Comparison of ENCODE assay signal across 9 cellular contexts in the genomic region with DNA sequence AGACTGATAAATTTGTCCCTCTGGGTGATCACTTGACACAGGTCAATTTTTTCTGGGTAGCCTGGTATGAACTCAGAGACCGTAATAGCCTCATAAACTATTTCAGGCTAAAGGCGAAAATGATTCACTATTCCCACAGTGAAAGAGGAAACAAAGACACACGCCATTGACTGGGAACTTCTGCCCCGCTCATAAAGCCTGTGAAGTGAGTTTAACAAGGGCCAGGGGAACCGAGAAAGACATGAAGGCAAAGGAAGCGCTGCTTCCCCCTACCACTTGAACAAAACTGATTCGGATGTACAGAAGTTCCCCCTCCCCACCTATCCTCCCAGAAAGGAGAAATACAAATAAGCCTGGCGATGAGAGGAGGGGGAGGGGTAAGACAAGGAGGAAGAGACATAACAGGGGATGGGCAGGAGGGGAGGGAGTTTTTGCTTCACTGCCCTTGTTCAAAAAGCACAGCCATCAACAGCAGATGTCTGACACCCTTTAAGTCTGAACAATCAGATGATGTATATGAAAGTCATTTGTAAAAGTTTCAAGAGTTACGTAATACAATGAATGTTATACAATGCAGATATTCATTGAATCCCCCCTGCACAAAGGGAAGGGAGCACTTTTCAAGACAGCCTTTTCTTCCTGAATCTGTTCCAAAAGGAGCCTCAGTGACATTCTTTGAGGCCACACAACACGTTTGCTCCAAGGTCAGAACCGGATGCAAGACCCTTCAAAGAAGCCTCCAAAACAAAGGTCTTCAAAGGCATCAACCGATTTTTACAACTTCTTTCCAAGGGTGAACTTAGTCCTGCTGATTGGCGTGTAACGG. TPM values are rescaled to one million over a fixed set of nuclear protein-coding genes. Genes with fewer than 3 reads are reported as not detected.
A peak's percentile ranks its signal among the peaks of the same experiment; 100 is the strongest.
DNase-seq lines count a peak whose midpoint lies in the region; ATAC-seq and TF ChIP-seq lines count a peak whose summit lies in the region.
"Had no signal": no experiment of that assay in that cellular context is flagged by ENCODE, and none has a peak within 500 bp of the region (broad histone marks: within the 10 kb centered on the region; RNA-seq: fewer than 3 reads in every experiment).

No MANE protein-coding gene starts in this region.

- H3K36me3 ChIP-seq in CD4-positive, alpha-beta memory T cell (ENCODE audit: insufficient read depth, low read length): no peaks in the 10 kb centered on the region
- no peaks in the 10 kb centered on the region for H3K36me3 ChIP-seq in SU-DHL-6 (ENCODE audit: low read length)

- POLR2A ChIA-PET in CD4-positive, alpha-beta memory T cell (lab: Charles Lee; ENCODE audit: partially characterized antibody): no interaction called here

- H3F3A ChIP-seq in SU-DHL-6 (ENCODE audit: insufficient read depth): no peaks in the 10 kb centered on the region

- peak overlapping the region; percentile 3 for H3K4me2 ChIP-seq in SU-DHL-6 (ENCODE audit: low read depth, low read length, poor library complexity, severe bottlenecking)

- no peaks in the 10 kb centered on the region for H3K79me2 ChIP-seq in SU-DHL-6 (ENCODE audit: insufficient read depth, low read length)

- no peaks in the 10 kb centered on the region for H3K9me3 ChIP-seq in CD4-positive, alpha-beta memory T cell (ENCODE audit: control insufficient read depth in 1 of 2, low read length in 2 of 2)
- no peaks in the 10 kb centered on the region for H3K9me3 ChIP-seq in SU-DHL-6 (ENCODE audit: insufficient read depth, low read length)

- no peak overlapping the region for H3K27ac Mint-ChIP-seq in CD4-positive, alpha-beta memory T cell
- H3K27ac Mint-ChIP-seq in progenitor cell of endocrine pancreas: no peak overlapping the region
- no peak overlapping the region for H3K27ac Mint-ChIP-seq in activated CD8-positive, alpha-beta memory T cell treated with anti-CD3 and anti-CD28 coated beads, Interleukin-2, amount 10 ng/mL, durations not matched to agents 7 days and 5 days

- ATAC-seq in HG03108 (IDR thresholded peaks at IDR 0.05; ENCODE audit: unreplicated experiment): peak; percentile 62
- peak; percentile 63 for ATAC-seq in Right ventricle myocardium superior (ENCODE audit: poor library complexity)
- no peak for ATAC-seq in activated CD8-positive, alpha-beta memory T cell treated with anti-CD3 and anti-CD28 coated beads, Interleukin-2, amount 10 ng/mL, durations not matched to agents 7 days and 5 days

- H3K4me1 Mint-ChIP-seq in CD4-positive, alpha-beta memory T cell: peaks cover 5 to 21% (median 12%) of the 10 kb centered on the region in 4 donors
- H3K4me1 Mint-ChIP-seq in progenitor cell of endocrine pancreas (ENCODE audit: low read depth): no peaks in the 10 kb centered on the region
- peaks cover 9% of the 10 kb centered on the region for H3K4me1 Mint-ChIP-seq in activated CD8-positive, alpha-beta memory T cell treated with anti-CD3 and anti-CD28 coated beads, Interleukin-2, amount 10 ng/mL, durations not matched to agents 7 days and 5 days

- H3K4me3 ChIP-seq in CD4-positive, alpha-beta memory T cell (ENCODE audit: low read length in 2 of 2): no peak overlapping the region
- no peak overlapping the region for H3K4me3 ChIP-seq in SU-DHL-6 (ENCODE audit: insufficient read depth, low read length, poor library complexity, severe bottlenecking)

- H3K27me3 Mint-ChIP-seq in CD4-positive, alpha-beta memory T cell: peaks cover 27 to 32% of the 10 kb centered on the region in 2 donors
- peaks cover 42% of the 10 kb centered on the region for H3K27me3 Mint-ChIP-seq in progenitor cell of endocrine pancreas
- peaks cover 44% of the 10 kb centered on the region for H3K27me3 Mint-ChIP-seq in activated CD8-positive, alpha-beta memory T cell treated with anti-CD3 and anti-CD28 coated beads, Interleukin-2, amount 10 ng/mL, durations not matched to agents 7 days and 5 days

- H3K36me3 Mint-ChIP-seq in CD4-positive, alpha-beta memory T cell: no peaks in the 10 kb centered on the region
- no peaks in the 10 kb centered on the region for H3K36me3 Mint-ChIP-seq in progenitor cell of endocrine pancreas (ENCODE audit: insufficient read depth)
- no peaks in the 10 kb centered on the region for H3K36me3 Mint-ChIP-seq in activated CD8-positive, alpha-beta memory T cell treated with anti-CD3 and anti-CD28 coated beads, Interleukin-2, amount 10 ng/mL, durations not matched to agents 7 days and 5 days

- no peak overlapping the region for H3K27ac ChIP-seq in CD4-positive, alpha-beta memory T cell (ENCODE audit: low read depth, low read length)
- no peak overlapping the region for H3K27ac ChIP-seq in SU-DHL-6 (ENCODE audit: low read depth, low read length)

- peak overlapping the region; percentile 14 for H2AFZ ChIP-seq in SU-DHL-6 (ENCODE audit: low read depth, low read length, severe bottlenecking)

- no peak for DNase-seq in CD4-positive, alpha-beta memory T cell
- no peak for DNase-seq in Right ventricle myocardium superior
- DNase-seq in progenitor cell of endocrine pancreas (ENCODE audit: low spot score, unreplicated experiment): no peak
- DNase-seq in activated CD8-positive, alpha-beta memory T cell treated with anti-CD3 and anti-CD28 coated beads, Interleukin-2, amount 10 ng/mL, durations not matched to agents 7 days and 5 days: no peak
- no peak for DNase-seq in stimulated activated CD4-positive, alpha-beta T cell treated with anti-CD3 and anti-CD28 coated beads, Interleukin-2, amount 100 ng/mL, for 24 hours

- H3K9me2 ChIP-seq in SU-DHL-6 (replicated peaks; ENCODE audit: insufficient read depth, low read length): no peaks in the 10 kb centered on the region

- no peaks in the 10 kb centered on the region for H4K20me1 ChIP-seq in SU-DHL-6 (ENCODE audit: low read depth, low read length)

- no peak overlapping the region for H3K9ac ChIP-seq in SU-DHL-6 (ENCODE audit: low read length)

- peak; percentile 35 for TF ChIP-seq POLR2A in GM19099 (IDR thresholded peaks at IDR 0.05; ENCODE audit: extremely low read depth, insufficient read length, low read depth)

- peak overlapping the region in 7 of 8 donors; percentile 23 to 60 (median 42) for H3K4me3 Mint-ChIP-seq in CD4-positive, alpha-beta memory T cell
- H3K4me3 Mint-ChIP-seq in progenitor cell of endocrine pancreas (ENCODE audit: low read depth): peak overlapping the region; percentile 55
- H3K4me3 Mint-ChIP-seq in activated CD8-positive, alpha-beta memory T cell treated with anti-CD3 and anti-CD28 coated beads, Interleukin-2, amount 10 ng/mL, durations not matched to agents 7 days and 5 days: no peak overlapping the region

- H3K9me3 Mint-ChIP-seq in CD4-positive, alpha-beta memory T cell: peaks cover 0 to 4% (median 0%) of the 10 kb centered on the region in 8 donors
- no peaks in the 10 kb centered on the region for H3K9me3 Mint-ChIP-seq in progenitor cell of endocrine pancreas (ENCODE audit: low read depth)
- H3K9me3 Mint-ChIP-seq in activated CD8-positive, alpha-beta memory T cell treated with anti-CD3 and anti-CD28 coated beads, Interleukin-2, amount 10 ng/mL, durations not matched to agents 7 days and 5 days (ENCODE audit: low read depth): no peaks in the 10 kb centered on the region

- CTCF ChIA-PET in CD4-positive, alpha-beta memory T cell (lab: Charles Lee; ENCODE audit: partially characterized antibody): no interaction called here
- CTCF ChIA-PET in activated CD8-positive, alpha-beta memory T cell treated with anti-CD3 and anti-CD28 coated beads, Interleukin-2, amount 10 ng/mL, durations not matched to agents 7 days and 5 days (lab: Charles Lee): no interaction called here

- peaks cover 4% of the 10 kb centered on the region for H3K4me1 ChIP-seq in CD4-positive, alpha-beta memory T cell (ENCODE audit: insufficient read depth, low read length)

- peaks cover 16% of the 10 kb centered on the region for H3K27me3 ChIP-seq in CD4-positive, alpha-beta memory T cell (ENCODE audit: insufficient read depth, low read length)
- no peaks in the 10 kb centered on the region for H3K27me3 ChIP-seq in SU-DHL-6 (ENCODE audit: low read length)

- no peak for TF ChIP-seq CTCF in SU-DHL-6 (IDR thresholded peaks at IDR 0.05; ENCODE audit: insufficient read depth, low read length, poor library complexity, severe bottlenecking)
- no peak for TF ChIP-seq CTCF in progenitor cell of endocrine pancreas (IDR thresholded peaks at IDR 0.05; ENCODE audit: unreplicated experiment)

- intact Hi-C loops in CD4-positive, alpha-beta memory T cell (cut with micrococcal nuclease): no loop called here
- intact Hi-C loops in Right ventricle myocardium superior (cut with DNase I): no loop called here

RNA-seq across cellular contexts. Expression of gene ABCB4, which starts 0.7 kb away (rescaled TPM):
- not detected for total RNA-seq in CD4-positive, alpha-beta memory T cell
- under 1 TPM in 1 of 2 donors, not detected in 1; 0.11 TPM for polyA plus RNA-seq in CD4-positive, alpha-beta memory T cell
- total RNA-seq in Right ventricle myocardium superior (5.0 TPM), progenitor cell of endocrine pancreas (0.60 and 0.65 TPM in 2 replicates)
- total RNA-seq in activated CD8-positive, alpha-beta memory T cell treated with anti-CD3 and anti-CD28 coated beads, Interleukin-2, amount 10 ng/mL, durations not matched to agents 7 days and 5 days: under 1 TPM in 1 of 2 experiments, not detected in 1; 0.07 TPM
- total RNA-seq: T-helper 2 cell treated with Interferon-gamma antibody and Interleukin-4, amounts not matched to agents 100 ng/mL and 5 ng/mL, for 36 hours had no signal
